In genomic region chr11:100240051-100240450, GRCh38 we compare ENCODE assay signal across 25 cellular contexts.
"Had no signal": no experiment of that assay in that cellular context is flagged by ENCODE, and none has a peak within 500 bp of the region (broad histone marks: within the 10 kb centered on the region; RNA-seq: fewer than 3 reads in every experiment).

No MANE protein-coding gene starts in this region.

- H3K27ac ChIP-seq: colonic mucosa, esophagus muscularis mucosa, foreskin keratinocyte, gastroesophageal sphincter, heart right ventricle, left lung, prostate gland, right atrium auricular region, stomach, thyroid gland had no signal

- H3K4me3 ChIP-seq: colonic mucosa, esophagus muscularis mucosa, gastroesophageal sphincter, heart right ventricle, left lung, prostate gland, right atrium auricular region, smooth muscle cell, stomach, thyroid gland had no signal

- H3K4me1 Mint-ChIP-seq: naive thymus-derived CD4-positive, alpha-beta T cell; nephron; stimulated activated effector memory CD8-positive, alpha-beta T cell treated with anti-CD3 and anti-CD28 coated beads, Interleukin-12 subunit alpha, Interleukin-12 subunit beta, amount 100 ng/mL, for 72 hours had no signal

- H3K36me3 Mint-ChIP-seq: stimulated activated effector memory CD8-positive, alpha-beta T cell treated with anti-CD3 and anti-CD28 coated beads, Interleukin-12 subunit alpha, Interleukin-12 subunit beta, amount 100 ng/mL, for 72 hours had no signal

- H3K27ac Mint-ChIP-seq: mesothelial cell of epicardium; naive thymus-derived CD4-positive, alpha-beta T cell; nephron; stimulated activated effector memory CD8-positive, alpha-beta T cell treated with anti-CD3 and anti-CD28 coated beads, Interleukin-12 subunit alpha, Interleukin-12 subunit beta, amount 100 ng/mL, for 72 hours had no signal

- H3K27me3 Mint-ChIP-seq: naive thymus-derived CD4-positive, alpha-beta T cell had no signal

- H3K4me3 Mint-ChIP-seq: mesothelial cell of epicardium; naive thymus-derived CD4-positive, alpha-beta T cell; nephron; stimulated activated effector memory CD8-positive, alpha-beta T cell treated with anti-CD3 and anti-CD28 coated beads, Interleukin-12 subunit alpha, Interleukin-12 subunit beta, amount 100 ng/mL, for 72 hours had no signal

- DNase-seq: colonic mucosa; dermis blood vessel endothelial cell; effector memory CD4-positive, alpha-beta T cell; heart right ventricle; hippocampal formation; left cardiac atrium; left lung; mesenchymal stem cell; naive thymus-derived CD4-positive, alpha-beta T cell; nucleus accumbens; stimulated activated CD4-positive, alpha-beta T cell treated with anti-CD3 and anti-CD28 coated beads, Interleukin-12 subunit alpha, Interleukin-12 subunit beta, amount 100 ng/mL, for 4 hours; stimulated activated CD4-positive, alpha-beta T cell treated with anti-CD3 and anti-CD28 coated beads, Interleukin-1b, Interleukin-23, amount 100 ng/mL, for 48 hours; stimulated activated CD4-positive, alpha-beta T cell treated with anti-CD3 and anti-CD28 coated beads, Interleukin-4, amount 100 ng/mL, for 24 hours; stimulated activated naive CD4-positive, alpha-beta T cell treated with Interleukin-2 at 50 U/mL for 16 hours; stomach; thyroid gland had no signal
